In the genomic region with DNA sequence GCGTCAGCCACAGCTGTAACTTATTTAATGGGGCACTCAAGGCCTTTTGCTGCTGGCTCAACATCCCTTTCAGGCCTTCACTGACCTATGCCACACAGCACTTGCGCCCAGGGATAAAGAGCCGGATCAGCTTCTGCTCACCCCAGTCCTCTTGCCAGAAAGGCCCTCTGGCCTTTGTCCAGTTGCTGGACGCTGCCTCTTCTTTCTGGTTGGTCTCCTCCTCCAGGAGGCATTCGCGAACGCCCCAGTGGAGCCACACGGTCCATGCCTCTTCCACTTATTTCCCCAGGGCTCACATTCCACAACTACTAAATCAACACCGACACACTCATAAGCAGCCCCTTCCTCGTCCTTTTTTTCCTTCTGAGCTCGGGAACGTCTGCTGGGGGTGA, we compare ENCODE assay signal across 1 cellular context.
TF ChIP-seq lines count a peak whose summit lies in the region.

No MANE protein-coding gene starts in this region.

TF ChIP-seq in GM23338, 12 proteins besides CTCF, POLR2A, EP300 and RAD21 (continued from another document):
- TF ChIP-seq, protein P1, sequence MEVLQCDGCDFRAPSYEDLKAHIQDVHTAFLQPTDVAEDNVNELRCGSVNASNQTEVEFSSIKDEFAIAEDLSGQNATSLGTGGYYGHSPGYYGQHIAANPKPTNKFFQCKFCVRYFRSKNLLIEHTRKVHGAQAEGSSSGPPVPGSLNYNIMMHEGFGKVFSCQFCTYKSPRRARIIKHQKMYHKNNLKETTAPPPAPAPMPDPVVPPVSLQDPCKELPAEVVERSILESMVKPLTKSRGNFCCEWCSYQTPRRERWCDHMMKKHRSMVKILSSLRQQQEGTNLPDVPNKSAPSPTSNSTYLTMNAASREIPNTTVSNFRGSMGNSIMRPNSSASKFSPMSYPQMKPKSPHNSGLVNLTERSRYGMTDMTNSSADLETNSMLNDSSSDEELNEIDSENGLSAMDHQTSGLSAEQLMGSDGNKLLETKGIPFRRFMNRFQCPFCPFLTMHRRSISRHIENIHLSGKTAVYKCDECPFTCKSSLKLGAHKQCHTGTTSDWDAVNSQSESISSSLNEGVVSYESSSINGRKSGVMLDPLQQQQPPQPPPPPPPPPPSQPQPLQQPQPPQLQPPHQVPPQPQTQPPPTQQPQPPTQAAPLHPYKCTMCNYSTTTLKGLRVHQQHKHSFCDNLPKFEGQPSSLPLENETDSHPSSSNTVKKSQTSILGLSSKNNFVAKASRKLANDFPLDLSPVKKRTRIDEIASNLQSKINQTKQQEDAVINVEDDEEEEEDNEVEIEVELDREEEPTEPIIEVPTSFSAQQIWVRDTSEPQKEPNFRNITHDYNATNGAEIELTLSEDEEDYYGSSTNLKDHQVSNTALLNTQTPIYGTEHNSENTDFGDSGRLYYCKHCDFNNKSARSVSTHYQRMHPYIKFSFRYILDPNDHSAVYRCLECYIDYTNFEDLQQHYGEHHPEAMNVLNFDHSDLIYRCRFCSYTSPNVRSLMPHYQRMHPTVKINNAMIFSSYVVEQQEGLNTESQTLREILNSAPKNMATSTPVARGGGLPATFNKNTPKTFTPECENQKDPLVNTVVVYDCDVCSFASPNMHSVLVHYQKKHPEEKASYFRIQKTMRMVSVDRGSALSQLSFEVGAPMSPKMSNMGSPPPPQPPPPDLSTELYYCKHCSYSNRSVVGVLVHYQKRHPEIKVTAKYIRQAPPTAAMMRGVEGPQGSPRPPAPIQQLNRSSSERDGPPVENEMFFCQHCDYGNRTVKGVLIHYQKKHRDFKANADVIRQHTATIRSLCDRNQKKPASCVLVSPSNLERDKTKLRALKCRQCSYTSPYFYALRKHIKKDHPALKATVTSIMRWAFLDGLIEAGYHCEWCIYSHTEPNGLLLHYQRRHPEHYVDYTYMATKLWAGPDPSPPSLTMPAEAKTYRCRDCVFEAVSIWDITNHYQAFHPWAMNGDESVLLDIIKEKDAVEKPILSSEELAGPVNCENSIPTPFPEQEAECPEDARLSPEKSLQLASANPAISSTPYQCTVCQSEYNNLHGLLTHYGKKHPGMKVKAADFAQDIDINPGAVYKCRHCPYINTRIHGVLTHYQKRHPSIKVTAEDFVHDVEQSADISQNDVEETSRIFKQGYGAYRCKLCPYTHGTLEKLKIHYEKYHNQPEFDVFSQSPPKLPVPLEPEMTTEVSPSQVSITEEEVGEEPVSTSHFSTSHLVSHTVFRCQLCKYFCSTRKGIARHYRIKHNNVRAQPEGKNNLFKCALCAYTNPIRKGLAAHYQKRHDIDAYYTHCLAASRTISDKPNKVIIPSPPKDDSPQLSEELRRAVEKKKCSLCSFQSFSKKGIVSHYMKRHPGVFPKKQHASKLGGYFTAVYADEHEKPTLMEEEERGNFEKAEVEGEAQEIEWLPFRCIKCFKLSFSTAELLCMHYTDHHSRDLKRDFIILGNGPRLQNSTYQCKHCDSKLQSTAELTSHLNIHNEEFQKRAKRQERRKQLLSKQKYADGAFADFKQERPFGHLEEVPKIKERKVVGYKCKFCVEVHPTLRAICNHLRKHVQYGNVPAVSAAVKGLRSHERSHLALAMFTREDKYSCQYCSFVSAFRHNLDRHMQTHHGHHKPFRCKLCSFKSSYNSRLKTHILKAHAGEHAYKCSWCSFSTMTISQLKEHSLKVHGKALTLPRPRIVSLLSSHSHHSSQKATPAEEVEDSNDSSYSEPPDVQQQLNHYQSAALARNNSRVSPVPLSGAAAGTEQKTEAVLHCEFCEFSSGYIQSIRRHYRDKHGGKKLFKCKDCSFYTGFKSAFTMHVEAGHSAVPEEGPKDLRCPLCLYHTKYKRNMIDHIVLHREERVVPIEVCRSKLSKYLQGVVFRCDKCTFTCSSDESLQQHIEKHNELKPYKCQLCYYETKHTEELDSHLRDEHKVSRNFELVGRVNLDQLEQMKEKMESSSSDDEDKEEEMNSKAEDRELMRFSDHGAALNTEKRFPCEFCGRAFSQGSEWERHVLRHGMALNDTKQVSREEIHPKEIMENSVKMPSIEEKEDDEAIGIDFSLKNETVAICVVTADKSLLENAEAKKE (CRISPR knock-in tag; IDR thresholded peaks at IDR 0.05), result no peak
- TF ChIP-seq EZH2 (IDR thresholded peaks at IDR 0.05; ENCODE audit: low read depth, unreplicated experiment), result no peak
- no peak for TF ChIP-seq JUNB (IDR thresholded peaks at IDR 0.05; ENCODE audit: unreplicated experiment)
- TF ChIP-seq ZNF331 (CRISPR knock-in tag; IDR thresholded peaks at IDR 0.05; ENCODE audit: low read depth), result no peak
- TF ChIP-seq, protein P2, sequence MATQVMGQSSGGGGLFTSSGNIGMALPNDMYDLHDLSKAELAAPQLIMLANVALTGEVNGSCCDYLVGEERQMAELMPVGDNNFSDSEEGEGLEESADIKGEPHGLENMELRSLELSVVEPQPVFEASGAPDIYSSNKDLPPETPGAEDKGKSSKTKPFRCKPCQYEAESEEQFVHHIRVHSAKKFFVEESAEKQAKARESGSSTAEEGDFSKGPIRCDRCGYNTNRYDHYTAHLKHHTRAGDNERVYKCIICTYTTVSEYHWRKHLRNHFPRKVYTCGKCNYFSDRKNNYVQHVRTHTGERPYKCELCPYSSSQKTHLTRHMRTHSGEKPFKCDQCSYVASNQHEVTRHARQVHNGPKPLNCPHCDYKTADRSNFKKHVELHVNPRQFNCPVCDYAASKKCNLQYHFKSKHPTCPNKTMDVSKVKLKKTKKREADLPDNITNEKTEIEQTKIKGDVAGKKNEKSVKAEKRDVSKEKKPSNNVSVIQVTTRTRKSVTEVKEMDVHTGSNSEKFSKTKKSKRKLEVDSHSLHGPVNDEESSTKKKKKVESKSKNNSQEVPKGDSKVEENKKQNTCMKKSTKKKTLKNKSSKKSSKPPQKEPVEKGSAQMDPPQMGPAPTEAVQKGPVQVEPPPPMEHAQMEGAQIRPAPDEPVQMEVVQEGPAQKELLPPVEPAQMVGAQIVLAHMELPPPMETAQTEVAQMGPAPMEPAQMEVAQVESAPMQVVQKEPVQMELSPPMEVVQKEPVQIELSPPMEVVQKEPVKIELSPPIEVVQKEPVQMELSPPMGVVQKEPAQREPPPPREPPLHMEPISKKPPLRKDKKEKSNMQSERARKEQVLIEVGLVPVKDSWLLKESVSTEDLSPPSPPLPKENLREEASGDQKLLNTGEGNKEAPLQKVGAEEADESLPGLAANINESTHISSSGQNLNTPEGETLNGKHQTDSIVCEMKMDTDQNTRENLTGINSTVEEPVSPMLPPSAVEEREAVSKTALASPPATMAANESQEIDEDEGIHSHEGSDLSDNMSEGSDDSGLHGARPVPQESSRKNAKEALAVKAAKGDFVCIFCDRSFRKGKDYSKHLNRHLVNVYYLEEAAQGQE (IDR thresholded peaks at IDR 0.05; ENCODE audit: unreplicated experiment), result no peak
- TF ChIP-seq EZH2phosphoT487 (IDR thresholded peaks at IDR 0.05; ENCODE audit: unreplicated experiment), result no peak
- no peak; the same call in 1 of the 2 replicates for TF ChIP-seq POLR2AphosphoS5 (IDR thresholded peaks at IDR 0.05; ENCODE audit: low read depth)
- TF ChIP-seq NANOG (IDR thresholded peaks at IDR 0.05; ENCODE audit: borderline replicate concordance), result no peak
- no peak for TF ChIP-seq CREB1 (CRISPR knock-in tag; IDR thresholded peaks at IDR 0.05; ENCODE audit: low read depth)
- no peak for TF ChIP-seq ZNF114 (CRISPR knock-in tag; IDR thresholded peaks at IDR 0.05)
